In the genomic region with DNA sequence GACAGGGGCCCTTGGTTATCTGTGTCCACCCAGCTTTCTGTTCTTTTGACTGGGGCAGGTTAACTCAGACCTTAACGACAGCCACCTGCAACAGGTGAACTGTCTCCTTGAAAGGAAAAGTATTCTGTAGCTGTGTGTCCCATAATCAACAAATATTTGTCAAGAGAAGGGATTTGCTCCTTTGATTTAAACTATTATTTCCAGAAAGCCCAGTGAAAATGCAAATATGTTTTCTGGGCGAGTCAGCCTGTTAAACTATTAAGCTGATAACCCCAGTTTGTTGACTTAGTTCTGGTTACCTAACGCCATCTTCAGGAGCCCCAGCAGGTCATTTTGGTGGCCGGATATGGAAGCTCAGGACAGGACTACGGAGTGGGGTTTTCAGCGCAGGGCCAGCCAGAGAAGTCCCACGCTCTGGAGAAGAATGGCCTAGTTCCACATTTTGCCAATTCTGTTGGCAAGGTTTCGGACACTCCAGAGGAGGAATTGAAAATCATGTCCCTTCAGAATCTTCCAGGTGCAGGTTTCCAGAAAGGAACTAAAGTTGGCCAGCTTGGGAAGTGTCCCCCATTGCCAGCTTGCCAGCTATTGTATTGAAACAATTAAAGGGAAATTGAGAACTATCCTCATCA, we compare ENCODE assay signal across 1 cellular context.
TF ChIP-seq lines count a peak whose summit lies in the region.

No MANE protein-coding gene starts in this region.

TF ChIP-seq in GM23338, 12 proteins besides CTCF, POLR2A, EP300 and RAD21 (continued from another document):
- TF ChIP-seq, protein P1, sequence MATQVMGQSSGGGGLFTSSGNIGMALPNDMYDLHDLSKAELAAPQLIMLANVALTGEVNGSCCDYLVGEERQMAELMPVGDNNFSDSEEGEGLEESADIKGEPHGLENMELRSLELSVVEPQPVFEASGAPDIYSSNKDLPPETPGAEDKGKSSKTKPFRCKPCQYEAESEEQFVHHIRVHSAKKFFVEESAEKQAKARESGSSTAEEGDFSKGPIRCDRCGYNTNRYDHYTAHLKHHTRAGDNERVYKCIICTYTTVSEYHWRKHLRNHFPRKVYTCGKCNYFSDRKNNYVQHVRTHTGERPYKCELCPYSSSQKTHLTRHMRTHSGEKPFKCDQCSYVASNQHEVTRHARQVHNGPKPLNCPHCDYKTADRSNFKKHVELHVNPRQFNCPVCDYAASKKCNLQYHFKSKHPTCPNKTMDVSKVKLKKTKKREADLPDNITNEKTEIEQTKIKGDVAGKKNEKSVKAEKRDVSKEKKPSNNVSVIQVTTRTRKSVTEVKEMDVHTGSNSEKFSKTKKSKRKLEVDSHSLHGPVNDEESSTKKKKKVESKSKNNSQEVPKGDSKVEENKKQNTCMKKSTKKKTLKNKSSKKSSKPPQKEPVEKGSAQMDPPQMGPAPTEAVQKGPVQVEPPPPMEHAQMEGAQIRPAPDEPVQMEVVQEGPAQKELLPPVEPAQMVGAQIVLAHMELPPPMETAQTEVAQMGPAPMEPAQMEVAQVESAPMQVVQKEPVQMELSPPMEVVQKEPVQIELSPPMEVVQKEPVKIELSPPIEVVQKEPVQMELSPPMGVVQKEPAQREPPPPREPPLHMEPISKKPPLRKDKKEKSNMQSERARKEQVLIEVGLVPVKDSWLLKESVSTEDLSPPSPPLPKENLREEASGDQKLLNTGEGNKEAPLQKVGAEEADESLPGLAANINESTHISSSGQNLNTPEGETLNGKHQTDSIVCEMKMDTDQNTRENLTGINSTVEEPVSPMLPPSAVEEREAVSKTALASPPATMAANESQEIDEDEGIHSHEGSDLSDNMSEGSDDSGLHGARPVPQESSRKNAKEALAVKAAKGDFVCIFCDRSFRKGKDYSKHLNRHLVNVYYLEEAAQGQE (IDR thresholded peaks at IDR 0.05; ENCODE audit: unreplicated experiment), result no peak
- TF ChIP-seq, protein P2, sequence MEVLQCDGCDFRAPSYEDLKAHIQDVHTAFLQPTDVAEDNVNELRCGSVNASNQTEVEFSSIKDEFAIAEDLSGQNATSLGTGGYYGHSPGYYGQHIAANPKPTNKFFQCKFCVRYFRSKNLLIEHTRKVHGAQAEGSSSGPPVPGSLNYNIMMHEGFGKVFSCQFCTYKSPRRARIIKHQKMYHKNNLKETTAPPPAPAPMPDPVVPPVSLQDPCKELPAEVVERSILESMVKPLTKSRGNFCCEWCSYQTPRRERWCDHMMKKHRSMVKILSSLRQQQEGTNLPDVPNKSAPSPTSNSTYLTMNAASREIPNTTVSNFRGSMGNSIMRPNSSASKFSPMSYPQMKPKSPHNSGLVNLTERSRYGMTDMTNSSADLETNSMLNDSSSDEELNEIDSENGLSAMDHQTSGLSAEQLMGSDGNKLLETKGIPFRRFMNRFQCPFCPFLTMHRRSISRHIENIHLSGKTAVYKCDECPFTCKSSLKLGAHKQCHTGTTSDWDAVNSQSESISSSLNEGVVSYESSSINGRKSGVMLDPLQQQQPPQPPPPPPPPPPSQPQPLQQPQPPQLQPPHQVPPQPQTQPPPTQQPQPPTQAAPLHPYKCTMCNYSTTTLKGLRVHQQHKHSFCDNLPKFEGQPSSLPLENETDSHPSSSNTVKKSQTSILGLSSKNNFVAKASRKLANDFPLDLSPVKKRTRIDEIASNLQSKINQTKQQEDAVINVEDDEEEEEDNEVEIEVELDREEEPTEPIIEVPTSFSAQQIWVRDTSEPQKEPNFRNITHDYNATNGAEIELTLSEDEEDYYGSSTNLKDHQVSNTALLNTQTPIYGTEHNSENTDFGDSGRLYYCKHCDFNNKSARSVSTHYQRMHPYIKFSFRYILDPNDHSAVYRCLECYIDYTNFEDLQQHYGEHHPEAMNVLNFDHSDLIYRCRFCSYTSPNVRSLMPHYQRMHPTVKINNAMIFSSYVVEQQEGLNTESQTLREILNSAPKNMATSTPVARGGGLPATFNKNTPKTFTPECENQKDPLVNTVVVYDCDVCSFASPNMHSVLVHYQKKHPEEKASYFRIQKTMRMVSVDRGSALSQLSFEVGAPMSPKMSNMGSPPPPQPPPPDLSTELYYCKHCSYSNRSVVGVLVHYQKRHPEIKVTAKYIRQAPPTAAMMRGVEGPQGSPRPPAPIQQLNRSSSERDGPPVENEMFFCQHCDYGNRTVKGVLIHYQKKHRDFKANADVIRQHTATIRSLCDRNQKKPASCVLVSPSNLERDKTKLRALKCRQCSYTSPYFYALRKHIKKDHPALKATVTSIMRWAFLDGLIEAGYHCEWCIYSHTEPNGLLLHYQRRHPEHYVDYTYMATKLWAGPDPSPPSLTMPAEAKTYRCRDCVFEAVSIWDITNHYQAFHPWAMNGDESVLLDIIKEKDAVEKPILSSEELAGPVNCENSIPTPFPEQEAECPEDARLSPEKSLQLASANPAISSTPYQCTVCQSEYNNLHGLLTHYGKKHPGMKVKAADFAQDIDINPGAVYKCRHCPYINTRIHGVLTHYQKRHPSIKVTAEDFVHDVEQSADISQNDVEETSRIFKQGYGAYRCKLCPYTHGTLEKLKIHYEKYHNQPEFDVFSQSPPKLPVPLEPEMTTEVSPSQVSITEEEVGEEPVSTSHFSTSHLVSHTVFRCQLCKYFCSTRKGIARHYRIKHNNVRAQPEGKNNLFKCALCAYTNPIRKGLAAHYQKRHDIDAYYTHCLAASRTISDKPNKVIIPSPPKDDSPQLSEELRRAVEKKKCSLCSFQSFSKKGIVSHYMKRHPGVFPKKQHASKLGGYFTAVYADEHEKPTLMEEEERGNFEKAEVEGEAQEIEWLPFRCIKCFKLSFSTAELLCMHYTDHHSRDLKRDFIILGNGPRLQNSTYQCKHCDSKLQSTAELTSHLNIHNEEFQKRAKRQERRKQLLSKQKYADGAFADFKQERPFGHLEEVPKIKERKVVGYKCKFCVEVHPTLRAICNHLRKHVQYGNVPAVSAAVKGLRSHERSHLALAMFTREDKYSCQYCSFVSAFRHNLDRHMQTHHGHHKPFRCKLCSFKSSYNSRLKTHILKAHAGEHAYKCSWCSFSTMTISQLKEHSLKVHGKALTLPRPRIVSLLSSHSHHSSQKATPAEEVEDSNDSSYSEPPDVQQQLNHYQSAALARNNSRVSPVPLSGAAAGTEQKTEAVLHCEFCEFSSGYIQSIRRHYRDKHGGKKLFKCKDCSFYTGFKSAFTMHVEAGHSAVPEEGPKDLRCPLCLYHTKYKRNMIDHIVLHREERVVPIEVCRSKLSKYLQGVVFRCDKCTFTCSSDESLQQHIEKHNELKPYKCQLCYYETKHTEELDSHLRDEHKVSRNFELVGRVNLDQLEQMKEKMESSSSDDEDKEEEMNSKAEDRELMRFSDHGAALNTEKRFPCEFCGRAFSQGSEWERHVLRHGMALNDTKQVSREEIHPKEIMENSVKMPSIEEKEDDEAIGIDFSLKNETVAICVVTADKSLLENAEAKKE (CRISPR knock-in tag; IDR thresholded peaks at IDR 0.05), result no peak
TF ChIP-seq in GM23338: peak in this region for 0.
